12 cellular contexts compared by ENCODE assay signal in the genomic region with DNA sequence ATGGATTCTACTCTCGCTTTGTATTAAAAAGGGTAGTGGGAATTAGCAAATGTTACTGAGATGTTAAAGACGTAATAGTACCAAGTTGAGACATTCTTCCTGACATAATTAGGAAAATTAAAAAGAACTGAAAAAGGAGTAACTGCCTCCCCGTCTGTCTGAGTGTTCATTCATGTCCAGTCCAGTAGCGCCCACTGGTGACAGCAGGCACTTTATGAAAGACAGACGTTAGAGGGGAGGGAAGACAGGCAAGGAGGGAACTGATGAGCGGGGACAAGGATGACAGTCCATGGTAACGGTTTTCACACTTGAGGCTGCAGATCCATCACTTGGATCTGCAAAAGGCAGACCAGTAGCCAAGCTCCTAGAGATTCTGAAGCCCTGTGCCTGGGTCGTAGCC.
A peak's percentile ranks its signal among the peaks of the same experiment; 100 is the strongest.
DNase-seq lines count a peak whose midpoint lies in the region; FAIRE-seq and TF ChIP-seq lines count a peak whose summit lies in the region.
"Had no signal": no experiment of that assay in that cellular context is flagged by ENCODE, and none has a peak within 500 bp of the region (broad histone marks: within the 10 kb centered on the region; RNA-seq: fewer than 3 reads in every experiment).

No MANE protein-coding gene starts in this region.

- TF ChIP-seq CTCF in GM12864 (IDR thresholded peaks at IDR 0.05; ENCODE audit: low read depth, low read length, missing control alignments): peak; percentile 43

- TF ChIP-seq POLR2A in erythroblast (IDR thresholded peaks at IDR 0.05; ENCODE audit: low read length): no peak

- FAIRE-seq in frontal cortex (lab: Jason Lieb, UNC): no peak

- DNase-seq in AG08395 (ENCODE audit: low spot score): peak; percentile 41
- DNase-seq in GM12864 (ENCODE audit: low read depth): no peak
- DNase-seq in OCI-M1 (lab: John Stamatoyannopoulos, UW): peak; percentile 21
- DNase-seq in erythroblast (lab: John Stamatoyannopoulos, UW): peak; percentile 26 to 48
- DNase-seq in NCI-H1048 (lab: John Stamatoyannopoulos, UW): no peak
- no peak for DNase-seq in NCI-H2107 treated with DMSO at 0.1 percent for 48 hours (lab: John Stamatoyannopoulos, UW; ENCODE audit: unreplicated experiment)
- DNase-seq in frontal cortex (ENCODE audit: low spot score in 2 of 2): no peak
- no peak for DNase-seq in pons (ENCODE audit: low spot score)
- DNase-seq: activated CD8-positive, alpha-beta T cell treated with anti-CD3 and anti-CD28 coated beads for 36 hours; activated naive CD8-positive, alpha-beta T cell treated with anti-CD3 and anti-CD28 coated beads, Interleukin-2, amount 10 ng/mL, durations not matched to agents 7 days and 5 days; Caco-2; stimulated activated naive CD4-positive, alpha-beta T cell had no signal

- no peak overlapping the region for H3K4me3 ChIP-seq in GM12864 (ENCODE audit: low read depth, low read length)

Comparison
In these comparisons a context has a peak if more than half of its experiments do, and no peak if none do; other contexts are left out.
1. DNase-seq: peak in AG08395 (single experiment), OCI-M1 (single experiment) and erythroblast (2 of 2); none in GM12864 (single experiment), NCI-H1048 (single experiment), NCI-H2107 treated with DMSO at 0.1 percent for 48 hours (single experiment), frontal cortex (0 of 2) and pons (single experiment).